In genomic region chr17:27559996-27560481, GRCh38 we compare ENCODE assay signal across 9 cellular contexts.
DNase-seq lines count a peak whose midpoint lies in the region; ATAC-seq and TF ChIP-seq lines count a peak whose summit lies in the region.
"Had no signal": no experiment of that assay in that cellular context is flagged by ENCODE, and none has a peak within 500 bp of the region (broad histone marks: within the 10 kb centered on the region; RNA-seq: fewer than 3 reads in every experiment).

No MANE protein-coding gene starts in this region.

- peaks cover 21% of the 10 kb centered on the region for H3K4me1 Mint-ChIP-seq in activated CD8-positive, alpha-beta T cell treated with anti-CD3 and anti-CD28 coated beads for 36 hours (ENCODE audit: low read depth)
- H3K4me1 Mint-ChIP-seq in effector memory CD8-positive, alpha-beta T cell (ENCODE audit: low read depth in 2 of 2): peaks cover 8 to 17% of the 10 kb centered on the region in 2 donors

- ATAC-seq in psoas muscle (peak; percentile 47 to 74 (median 70)), HG03196 (IDR thresholded peaks at IDR 0.05; ENCODE audit: unreplicated experiment) (no peak)
- ATAC-seq in activated CD8-positive, alpha-beta T cell treated with anti-CD3 and anti-CD28 coated beads for 36 hours: no peak
- ATAC-seq in effector memory CD8-positive, alpha-beta T cell (replicated peaks): no peak
- ATAC-seq: GM12878 had no signal

- no peaks in the 10 kb centered on the region for H3K27me3 ChIP-seq in psoas muscle (ENCODE audit: insufficient read depth in 3 of 3, low read length in 2 of 3)

- H3K4me1 ChIP-seq in psoas muscle: peaks cover 20% of the 10 kb centered on the region

- TF ChIP-seq CTCF in psoas muscle (IDR thresholded peaks at IDR 0.05): no peak
- no peak for TF ChIP-seq CTCF in activated CD8-positive, alpha-beta T cell treated with anti-CD3 and anti-CD28 coated beads for 36 hours (IDR thresholded peaks at IDR 0.05)

- H3K27ac Mint-ChIP-seq in activated CD8-positive, alpha-beta T cell treated with anti-CD3 and anti-CD28 coated beads for 36 hours: no peak overlapping the region
- no peak overlapping the region for H3K27ac Mint-ChIP-seq in effector memory CD8-positive, alpha-beta T cell

- CTCF ChIA-PET in activated CD8-positive, alpha-beta T cell treated with anti-CD3 and anti-CD28 coated beads for 36 hours (lab: Charles Lee): interaction anchor here (0.9 to 2.2 kb wide), 3 partner anchors 9 to 323 kb away, joined by 3 to 12 read pairs (median 3); no protein-coding TSS in a partner anchor

- peak overlapping the region; percentile 50 for H3K4me3 ChIP-seq in psoas muscle
- H3K4me3 ChIP-seq: GM12878 had no signal

- H3K36me3 ChIP-seq in psoas muscle (ENCODE audit: insufficient read depth in 1 of 2, low read depth in 1 of 2): no peaks in the 10 kb centered on the region

- intact Hi-C loops in psoas muscle (cut with DNase I): loop anchor here in 1 of 2 donors (10.0 kb wide), 1 partner anchor 55 kb away; no protein-coding TSS in a partner anchor
- intact Hi-C loops in activated CD8-positive, alpha-beta T cell treated with anti-CD3 and anti-CD28 coated beads for 36 hours (cut with micrococcal nuclease): no loop called here

- no peaks in the 10 kb centered on the region for H3K9me3 Mint-ChIP-seq in activated CD8-positive, alpha-beta T cell treated with anti-CD3 and anti-CD28 coated beads for 36 hours
- H3K9me3 Mint-ChIP-seq in effector memory CD8-positive, alpha-beta T cell: no peaks in the 10 kb centered on the region

- no peak overlapping the region for H3K4me3 Mint-ChIP-seq in activated CD8-positive, alpha-beta T cell treated with anti-CD3 and anti-CD28 coated beads for 36 hours
- H3K4me3 Mint-ChIP-seq in effector memory CD8-positive, alpha-beta T cell: no peak overlapping the region

- POLR2A ChIA-PET in activated CD8-positive, alpha-beta T cell treated with anti-CD3 and anti-CD28 coated beads for 36 hours (lab: Charles Lee): interaction anchor here (9.1 kb wide), 1 partner anchor 14 kb away, joined by 43 read pairs; no protein-coding TSS in a partner anchor

- H3K27me3 Mint-ChIP-seq in activated CD8-positive, alpha-beta T cell treated with anti-CD3 and anti-CD28 coated beads for 36 hours: no peaks in the 10 kb centered on the region
- no peaks in the 10 kb centered on the region for H3K27me3 Mint-ChIP-seq in effector memory CD8-positive, alpha-beta T cell

- H3K36me3 Mint-ChIP-seq in activated CD8-positive, alpha-beta T cell treated with anti-CD3 and anti-CD28 coated beads for 36 hours (ENCODE audit: low read depth): peaks cover 28% of the 10 kb centered on the region
- peaks cover 12% of the 10 kb centered on the region for H3K36me3 Mint-ChIP-seq in effector memory CD8-positive, alpha-beta T cell (ENCODE audit: insufficient read depth)

- 26 to 30% (median 29%) methylated on average over 11 of the region's 11 CpGs for WGBS in psoas muscle, 3 donors

- no peaks in the 10 kb centered on the region for H3K9me3 ChIP-seq in psoas muscle

- H3K27ac ChIP-seq in psoas muscle: peak overlapping the region; percentile 59

- DNase-seq in DMS 273 (lab: John Stamatoyannopoulos, UW; ENCODE audit: unreplicated experiment): peak; percentile 89
- DNase-seq in NCI-H69 (lab: John Stamatoyannopoulos, UW): peak; percentile 85
- DNase-seq in fibroblast of peridontal ligament (ENCODE audit: extremely low read depth): peak; percentile 80
- DNase-seq in psoas muscle: peak; percentile 69 to 79
- DNase-seq in activated CD8-positive, alpha-beta T cell treated with anti-CD3 and anti-CD28 coated beads for 36 hours: no peak
- DNase-seq in NCI-H1048 (lab: John Stamatoyannopoulos, UW): no peak
- no peak for DNase-seq in effector memory CD8-positive, alpha-beta T cell

Comparison
In these comparisons a context has a peak if more than half of its experiments do, and no peak if none do; other contexts are left out.
1. DNase-seq: peak in DMS 273 (single experiment), NCI-H69 (single experiment), fibroblast of peridontal ligament (single experiment) and psoas muscle (2 of 2); none in activated CD8-positive, alpha-beta T cell treated with anti-CD3 and anti-CD28 coated beads for 36 hours (single experiment), NCI-H1048 (single experiment) and effector memory CD8-positive, alpha-beta T cell (0 of 3).
2. ATAC-seq: peak in psoas muscle (4 of 4); none in activated CD8-positive, alpha-beta T cell treated with anti-CD3 and anti-CD28 coated beads for 36 hours (single experiment), effector memory CD8-positive, alpha-beta T cell (single experiment) and HG03196 (single experiment).